39 cellular contexts compared by ENCODE assay signal in genomic region chr19:4496304-4496703, GRCh38. TPM values are rescaled to one million over a fixed set of nuclear protein-coding genes. Genes with fewer than 3 reads are reported as not detected.
"Had no signal": no experiment of that assay in that cellular context is flagged by ENCODE, and none has a peak within 500 bp of the region (broad histone marks: within the 10 kb centered on the region; RNA-seq: fewer than 3 reads in every experiment).

No MANE protein-coding gene starts in this region.

- ATAC-seq: activated T-cell treated with anti-CD3 and anti-CD28 coated beads, Interleukin-2, amount 50 U/mL, for 4 hours; activated T-helper 17 cell treated with anti-CD3 and anti-CD28 coated beads, Interleukin-2, amount 50 U/mL, for 72 hours; body of pancreas had no signal

- H3K4me1 ChIP-seq: adrenal gland, ascending aorta, body of pancreas, breast epithelium had no signal

- H3K27ac ChIP-seq: adrenal gland, ascending aorta, body of pancreas, brain microvascular endothelial cell, breast epithelium, cardiac muscle cell had no signal

- H3K4me3 ChIP-seq: adrenal gland, ascending aorta, body of pancreas, breast epithelium, cardiac muscle cell had no signal

- H3K4me3 Mint-ChIP-seq: activated naive CD4-positive, alpha-beta T cell treated with anti-CD3 and anti-CD28 coated beads for 36 hours; activated naive CD4-positive, alpha-beta T cell treated with anti-CD3 and anti-CD28 coated beads, Interleukin-2, amount 10 ng/mL, durations not matched to agents 7 days and 5 days; activated naive CD4-positive, alpha-beta T cell treated with anti-CD3 and anti-CD28 coated beads, Interleukin-2, amount 50 U/mL, for 24 hours; activated naive CD8-positive, alpha-beta T cell; activated naive CD8-positive, alpha-beta T cell treated with anti-CD3 and anti-CD28 coated beads for 36 hours; activated naive CD8-positive, alpha-beta T cell treated with anti-CD3 and anti-CD28 coated beads, Interleukin-2, amount 10 ng/mL, durations not matched to agents 7 days and 5 days; activated naive CD8-positive, alpha-beta T cell treated with anti-CD3 and anti-CD28 coated beads, Interleukin-2, amount 50 U/mL, for 24 hours; activated T-cell treated with anti-CD3 and anti-CD28 coated beads, Interleukin-2, amount 50 U/mL, for 24 hours; activated T-cell treated with anti-CD3 and anti-CD28 coated beads, Interleukin-2, amount 50 U/mL, for 4 hours; activated T-cell treated with anti-CD3 and anti-CD28 coated beads, Interleukin-2, amount 50 U/mL, for 72 hours; activated T-helper 1 cell treated with anti-CD3 and anti-CD28 coated beads, Interleukin-12 subunit alpha, Interleukin-12 subunit beta, Interleukin-2, Interleukin-4 antibody, amounts not matched to agents 30 ng/mL and 10 ng/mL and 1 ng/mL, durations not matched to agents 14 hours and 24 hours and 36 hours; activated T-helper 17 cell treated with anti-CD3 and anti-CD28 coated beads, Interleukin-2, amount 50 U/mL, for 72 hours; brain; central memory CD8-positive, alpha-beta T cell had no signal

- H3K9me3 ChIP-seq: adrenal gland, ascending aorta, body of pancreas, breast epithelium had no signal

- H3K36me3 Mint-ChIP-seq: activated naive CD4-positive, alpha-beta T cell treated with anti-CD3 and anti-CD28 coated beads, Interleukin-2, amount 50 U/mL, for 24 hours; activated naive CD4-positive, alpha-beta T cell treated with anti-CD3 and anti-CD28 coated beads, Interleukin-2, amount 50 U/mL, for 72 hours; activated naive CD8-positive, alpha-beta T cell had no signal

- H3K9me3 Mint-ChIP-seq: activated naive CD4-positive, alpha-beta T cell treated with anti-CD3 and anti-CD28 coated beads for 36 hours; activated naive CD4-positive, alpha-beta T cell treated with anti-CD3 and anti-CD28 coated beads, Interleukin-2, amount 10 ng/mL, durations not matched to agents 7 days and 5 days; activated naive CD4-positive, alpha-beta T cell treated with anti-CD3 and anti-CD28 coated beads, Interleukin-2, amount 50 U/mL, for 24 hours; activated naive CD4-positive, alpha-beta T cell treated with anti-CD3 and anti-CD28 coated beads, Interleukin-2, amount 50 U/mL, for 72 hours; activated naive CD8-positive, alpha-beta T cell treated with anti-CD3 and anti-CD28 coated beads for 36 hours; activated naive CD8-positive, alpha-beta T cell treated with anti-CD3 and anti-CD28 coated beads, Interleukin-2, amount 10 ng/mL, durations not matched to agents 7 days and 5 days; activated naive CD8-positive, alpha-beta T cell treated with anti-CD3 and anti-CD28 coated beads, Interleukin-2, amount 50 U/mL, for 24 hours; activated T-cell treated with anti-CD3 and anti-CD28 coated beads, Interleukin-2, amount 50 U/mL, for 24 hours; activated T-cell treated with anti-CD3 and anti-CD28 coated beads, Interleukin-2, amount 50 U/mL, for 4 hours; activated T-cell treated with anti-CD3 and anti-CD28 coated beads, Interleukin-2, amount 50 U/mL, for 72 hours; activated T-helper 1 cell treated with anti-CD3 and anti-CD28 coated beads, Interleukin-12 subunit alpha, Interleukin-12 subunit beta, Interleukin-2, Interleukin-4 antibody, amounts not matched to agents 30 ng/mL and 10 ng/mL and 1 ng/mL, durations not matched to agents 14 hours and 24 hours and 36 hours; activated T-helper 17 cell treated with anti-CD3 and anti-CD28 coated beads, Interleukin-2, amount 50 U/mL, for 72 hours; activated T-helper 2 cell treated with anti-CD3 and anti-CD28 coated beads, Interferon-gamma antibody, Interleukin-2, Interleukin-4, amounts not matched to agents 10 μg/mL and 5 μg/mL and 100 μg/mL, durations not matched to agents 14 hours and 24 hours and 36 hours; brain; central memory CD8-positive, alpha-beta T cell had no signal

- H3K36me3 ChIP-seq: breast epithelium had no signal

- H3K4me1 Mint-ChIP-seq: activated naive CD4-positive, alpha-beta T cell treated with anti-CD3 and anti-CD28 coated beads, Interleukin-2, amount 10 ng/mL, durations not matched to agents 7 days and 5 days; activated naive CD4-positive, alpha-beta T cell treated with anti-CD3 and anti-CD28 coated beads, Interleukin-2, amount 50 U/mL, for 24 hours; activated naive CD8-positive, alpha-beta T cell treated with anti-CD3 and anti-CD28 coated beads for 36 hours; activated naive CD8-positive, alpha-beta T cell treated with anti-CD3 and anti-CD28 coated beads, Interleukin-2, amount 10 ng/mL, durations not matched to agents 7 days and 5 days; activated naive CD8-positive, alpha-beta T cell treated with anti-CD3 and anti-CD28 coated beads, Interleukin-2, amount 50 U/mL, for 24 hours; activated T-helper 17 cell treated with anti-CD3 and anti-CD28 coated beads, Interleukin-2, amount 50 U/mL, for 72 hours; brain; central memory CD8-positive, alpha-beta T cell had no signal

- H3K27me3 ChIP-seq: adrenal gland, ascending aorta, body of pancreas, brain microvascular endothelial cell, breast epithelium, cardiac muscle cell had no signal

- H3K27ac Mint-ChIP-seq: activated naive CD4-positive, alpha-beta T cell treated with anti-CD3 and anti-CD28 coated beads for 36 hours; activated naive CD4-positive, alpha-beta T cell treated with anti-CD3 and anti-CD28 coated beads, Interleukin-2, amount 10 ng/mL, durations not matched to agents 7 days and 5 days; activated naive CD4-positive, alpha-beta T cell treated with anti-CD3 and anti-CD28 coated beads, Interleukin-2, amount 50 U/mL, for 24 hours; activated naive CD8-positive, alpha-beta T cell; activated naive CD8-positive, alpha-beta T cell treated with anti-CD3 and anti-CD28 coated beads for 36 hours; activated naive CD8-positive, alpha-beta T cell treated with anti-CD3 and anti-CD28 coated beads, Interleukin-2, amount 10 ng/mL, durations not matched to agents 7 days and 5 days; activated naive CD8-positive, alpha-beta T cell treated with anti-CD3 and anti-CD28 coated beads, Interleukin-2, amount 50 U/mL, for 24 hours; activated T-cell treated with anti-CD3 and anti-CD28 coated beads, Interleukin-2, amount 50 U/mL, for 24 hours; activated T-cell treated with anti-CD3 and anti-CD28 coated beads, Interleukin-2, amount 50 U/mL, for 72 hours; activated T-helper 1 cell treated with anti-CD3 and anti-CD28 coated beads, Interleukin-12 subunit alpha, Interleukin-12 subunit beta, Interleukin-2, Interleukin-4 antibody, amounts not matched to agents 30 ng/mL and 10 ng/mL and 1 ng/mL, durations not matched to agents 14 hours and 24 hours and 36 hours; activated T-helper 17 cell treated with anti-CD3 and anti-CD28 coated beads, Interleukin-2, amount 50 U/mL, for 72 hours; activated T-helper 2 cell treated with anti-CD3 and anti-CD28 coated beads, Interferon-gamma antibody, Interleukin-2, Interleukin-4, amounts not matched to agents 10 μg/mL and 5 μg/mL and 100 μg/mL, durations not matched to agents 14 hours and 24 hours and 36 hours; brain had no signal

- DNase-seq: activated effector memory CD4-positive, alpha-beta T cell treated with anti-CD3 and anti-CD28 coated beads, Interleukin-2, amount 50 U/mL, for 16 hours; activated effector memory CD4-positive, alpha-beta T cell treated with Interleukin-2 at 50 U/mL for 16 hours; activated gamma-delta T cell; activated gamma-delta T cell treated with Interleukin-2 at 50 U/mL for 16 hours; activated naive CD4-positive, alpha-beta T cell; activated naive CD4-positive, alpha-beta T cell treated with anti-CD3 and anti-CD28 coated beads for 36 hours; activated naive CD4-positive, alpha-beta T cell treated with anti-CD3 and anti-CD28 coated beads, Interleukin-2, amount 10 ng/mL, durations not matched to agents 7 days and 5 days; activated naive CD4-positive, alpha-beta T cell treated with anti-CD3 and anti-CD28 coated beads, Interleukin-2, amount 50 U/mL, for 16 hours; activated naive CD4-positive, alpha-beta T cell treated with Interleukin-2 at 50 U/mL for 16 hours; activated naive CD8-positive, alpha-beta T cell treated with anti-CD3 and anti-CD28 coated beads for 36 hours; activated naive CD8-positive, alpha-beta T cell treated with anti-CD3 and anti-CD28 coated beads, Interleukin-2, amount 10 ng/mL, durations not matched to agents 7 days and 5 days; activated naive CD8-positive, alpha-beta T cell treated with anti-CD3 and anti-CD28 coated beads, Interleukin-2, amount 50 U/mL, for 24 hours; activated T-cell treated with anti-CD3 and anti-CD28 coated beads, Interleukin-2, amount 50 U/mL, for 1 hour; activated T-cell treated with anti-CD3 and anti-CD28 coated beads, Interleukin-2, amount 50 U/mL, for 24 hours; activated T-cell treated with anti-CD3 and anti-CD28 coated beads, Interleukin-2, amount 50 U/mL, for 4 hours; activated T-cell treated with anti-CD3 and anti-CD28 coated beads, Interleukin-2, amount 50 U/mL, for 48 hours; activated T-cell treated with anti-CD3 and anti-CD28 coated beads, Interleukin-2, amount 50 U/mL, for 72 hours; adrenal gland; amniotic stem cell; amygdala; aorta; body of pancreas; brain microvascular endothelial cell; central memory CD4-positive, alpha-beta T cell; cerebellar nuclear complex had no signal

- H3K27me3 Mint-ChIP-seq: activated naive CD4-positive, alpha-beta T cell treated with anti-CD3 and anti-CD28 coated beads, Interleukin-2, amount 10 ng/mL, durations not matched to agents 7 days and 5 days; activated naive CD4-positive, alpha-beta T cell treated with anti-CD3 and anti-CD28 coated beads, Interleukin-2, amount 50 U/mL, for 24 hours; activated naive CD8-positive, alpha-beta T cell; activated naive CD8-positive, alpha-beta T cell treated with anti-CD3 and anti-CD28 coated beads for 36 hours; activated naive CD8-positive, alpha-beta T cell treated with anti-CD3 and anti-CD28 coated beads, Interleukin-2, amount 10 ng/mL, durations not matched to agents 7 days and 5 days; activated naive CD8-positive, alpha-beta T cell treated with anti-CD3 and anti-CD28 coated beads, Interleukin-2, amount 50 U/mL, for 24 hours; activated T-cell treated with anti-CD3 and anti-CD28 coated beads, Interleukin-2, amount 50 U/mL, for 24 hours; activated T-helper 17 cell treated with anti-CD3 and anti-CD28 coated beads, Interleukin-2, amount 50 U/mL, for 72 hours; central memory CD8-positive, alpha-beta T cell had no signal

RNA-seq across cellular contexts. Expression of gene PLIN4, which starts 22.0 kb away (rescaled TPM):
- total RNA-seq: activated naive CD4-positive, alpha-beta T cell treated with anti-CD3 and anti-CD28 coated beads for 36 hours; activated naive CD8-positive, alpha-beta T cell treated with anti-CD3 and anti-CD28 coated beads for 36 hours; activated T-helper 1 cell treated with anti-CD3 and anti-CD28 coated beads, Interleukin-12 subunit alpha, Interleukin-12 subunit beta, Interleukin-2, Interleukin-4 antibody, amounts not matched to agents 30 ng/mL and 10 ng/mL and 1 ng/mL, durations not matched to agents 14 hours and 24 hours and 36 hours had no signal

RNA-seq across cellular contexts. Expression of gene PLIN5, which starts 38.7 kb away (rescaled TPM):
- total RNA-seq: activated T-helper 1 cell treated with anti-CD3 and anti-CD28 coated beads, Interleukin-12 subunit alpha, Interleukin-12 subunit beta, Interleukin-2, Interleukin-4 antibody, amounts not matched to agents 30 ng/mL and 10 ng/mL and 1 ng/mL, durations not matched to agents 14 hours and 24 hours and 36 hours; astrocyte; bronchial epithelial cell; chondrocyte had no signal

RNA-seq across cellular contexts. Expression of gene LRG1, which starts 43.5 kb away (rescaled TPM):
- total RNA-seq: activated naive CD8-positive, alpha-beta T cell treated with anti-CD3 and anti-CD28 coated beads, Interleukin-2, amount 10 ng/mL, durations not matched to agents 7 days and 5 days; chondrocyte had no signal
